20 cellular contexts compared by ENCODE assay signal in the genomic region with DNA sequence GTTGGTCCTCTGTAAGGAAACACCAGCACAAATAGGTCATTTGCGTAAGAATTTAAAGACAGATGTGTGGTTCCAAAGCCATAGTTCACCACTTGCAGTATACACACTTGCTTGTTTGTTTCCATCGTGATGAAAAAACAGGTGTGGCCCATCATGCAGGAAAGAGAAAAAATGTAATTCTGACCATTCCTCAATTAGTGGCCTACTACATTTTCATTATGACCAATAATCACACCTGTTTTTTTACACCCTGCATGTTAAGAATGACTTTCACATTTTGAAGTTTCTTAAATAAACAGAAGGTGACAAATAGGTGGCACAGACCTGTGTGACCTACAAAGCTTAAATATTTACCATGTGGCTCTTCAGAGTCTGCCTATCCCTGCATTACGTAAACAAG. TPM values are rescaled to one million over a fixed set of nuclear protein-coding genes. Genes with fewer than 3 reads are reported as not detected.
DNase-seq lines count a peak whose midpoint lies in the region; ATAC-seq and TF ChIP-seq lines count a peak whose summit lies in the region.
"Had no signal": no experiment of that assay in that cellular context is flagged by ENCODE, and none has a peak within 500 bp of the region (broad histone marks: within the 10 kb centered on the region; RNA-seq: fewer than 3 reads in every experiment).

No MANE protein-coding gene starts in this region.

- H3K9ac ChIP-seq in colonic mucosa (ENCODE audit: low read depth in 2 of 2, low read length in 2 of 2): no peak overlapping the region

- no peaks in the 10 kb centered on the region for H3K9me3 Mint-ChIP-seq in CD8-positive, alpha-beta memory T cell
- no peaks in the 10 kb centered on the region for H3K9me3 Mint-ChIP-seq in activated T-helper 17 cell treated with anti-CD3 and anti-CD28 coated beads, Interleukin-2, amount 50 U/mL, for 72 hours
- H3K9me3 Mint-ChIP-seq in neural crest cell: no peaks in the 10 kb centered on the region
- H3K9me3 Mint-ChIP-seq: naive thymus-derived CD8-positive, alpha-beta T cell; T-helper 1 cell treated with Interleukin-12 subunit alpha and Interleukin-12 subunit beta and Interleukin-4 antibody, amounts not matched to agents 30 μg/mL and 1 μg/mL, for 36 hours had no signal

- H3K4me3 Mint-ChIP-seq in CD8-positive, alpha-beta memory T cell: peak overlapping the region in 5 of 7 donors; percentile 40 to 98 (median 91)
- H3K4me3 Mint-ChIP-seq in activated T-helper 17 cell treated with anti-CD3 and anti-CD28 coated beads, Interleukin-2, amount 50 U/mL, for 72 hours: no peak overlapping the region
- H3K4me3 Mint-ChIP-seq in neural crest cell: peak overlapping the region; percentile 94

- H3K27ac Mint-ChIP-seq in CD8-positive, alpha-beta memory T cell: peak overlapping the region in 4 of 8 donors; percentile 93 to 99 (median 98)
- peak overlapping the region; percentile 98 for H3K27ac Mint-ChIP-seq in activated T-helper 17 cell treated with anti-CD3 and anti-CD28 coated beads, Interleukin-2, amount 50 U/mL, for 72 hours
- H3K27ac Mint-ChIP-seq in neural crest cell (ENCODE audit: unreplicated experiment): no peak overlapping the region

- CTCF ChIA-PET in CD8-positive, alpha-beta memory T cell (lab: Charles Lee): no interaction called here

- H3K9me3 ChIP-seq in CD8-positive, alpha-beta memory T cell (ENCODE audit: low read length): no peaks in the 10 kb centered on the region
- H3K9me3 ChIP-seq in colonic mucosa: no peaks in the 10 kb centered on the region
- H3K9me3 ChIP-seq: psoas muscle, spleen, suprapubic skin had no signal

- TF ChIP-seq CTCF in GM12865 (IDR thresholded peaks at IDR 0.05; ENCODE audit: insufficient read depth, low read depth, low read length, missing control alignments): no peak
- no peak for TF ChIP-seq CTCF in neural crest cell (conservative IDR thresholded peaks at IDR 0.05)
- no peak for TF ChIP-seq CTCF in colonic mucosa (IDR thresholded peaks at IDR 0.05)

- H3K36me3 ChIP-seq in CD8-positive, alpha-beta memory T cell (ENCODE audit: insufficient read depth, low read length): no peaks in the 10 kb centered on the region
- H3K36me3 ChIP-seq in colonic mucosa: no peaks in the 10 kb centered on the region
- H3K36me3 ChIP-seq: suprapubic skin had no signal

- no peak overlapping the region for H3K27ac ChIP-seq in CD8-positive, alpha-beta memory T cell (ENCODE audit: low read depth, low read length)
- no peak overlapping the region for H3K27ac ChIP-seq in colonic mucosa
- H3K27ac ChIP-seq: psoas muscle, spleen, suprapubic skin had no signal

- peaks cover 0 to 2% of the 10 kb centered on the region in 2 donors for H3K27me3 Mint-ChIP-seq in CD8-positive, alpha-beta memory T cell
- no peaks in the 10 kb centered on the region for H3K27me3 Mint-ChIP-seq in activated T-helper 17 cell treated with anti-CD3 and anti-CD28 coated beads, Interleukin-2, amount 50 U/mL, for 72 hours
- no peaks in the 10 kb centered on the region for H3K27me3 Mint-ChIP-seq in neural crest cell (ENCODE audit: low read depth)
- H3K27me3 Mint-ChIP-seq: naive thymus-derived CD8-positive, alpha-beta T cell had no signal

- peaks cover 16 to 25% (median 19%) of the 10 kb centered on the region in 3 donors for H3K4me1 Mint-ChIP-seq in CD8-positive, alpha-beta memory T cell
- peaks cover 8% of the 10 kb centered on the region for H3K4me1 Mint-ChIP-seq in activated T-helper 17 cell treated with anti-CD3 and anti-CD28 coated beads, Interleukin-2, amount 50 U/mL, for 72 hours
- peaks cover 17% of the 10 kb centered on the region for H3K4me1 Mint-ChIP-seq in neural crest cell

- no peaks in the 10 kb centered on the region for H3K27me3 ChIP-seq in CD8-positive, alpha-beta memory T cell (ENCODE audit: insufficient read depth, low read length, poor library complexity, severe bottlenecking)
- H3K27me3 ChIP-seq in colonic mucosa: no peaks in the 10 kb centered on the region
- H3K27me3 ChIP-seq: spleen, suprapubic skin had no signal

- peaks cover 0 to 24% (median 13%) of the 10 kb centered on the region in 3 donors for H3K36me3 Mint-ChIP-seq in CD8-positive, alpha-beta memory T cell
- H3K36me3 Mint-ChIP-seq in activated T-helper 17 cell treated with anti-CD3 and anti-CD28 coated beads, Interleukin-2, amount 50 U/mL, for 72 hours (ENCODE audit: low read depth): no peaks in the 10 kb centered on the region
- no peaks in the 10 kb centered on the region for H3K36me3 Mint-ChIP-seq in neural crest cell (ENCODE audit: low read depth)

- POLR2A ChIA-PET in CD8-positive, alpha-beta memory T cell (lab: Charles Lee): interaction anchor here (1.9 kb wide), 1 partner anchor 1213 kb away, joined by 6 read pairs; a partner anchor contains a TSS

- intact Hi-C loops in colonic mucosa (cut with DNase I): loop anchor here (10.0 kb wide), 1 partner anchor 1295 kb away; a partner anchor contains a TSS

- peaks cover 35% of the 10 kb centered on the region for H3K4me1 ChIP-seq in CD8-positive, alpha-beta memory T cell (ENCODE audit: insufficient read depth, low read length)
- peaks cover 6% of the 10 kb centered on the region for H3K4me1 ChIP-seq in colonic mucosa

- no peak for ATAC-seq in activated T-helper 17 cell treated with anti-CD3 and anti-CD28 coated beads, Interleukin-2, amount 50 U/mL, for 72 hours (replicated peaks)
- ATAC-seq: naive thymus-derived CD8-positive, alpha-beta T cell; psoas muscle had no signal

- no peak overlapping the region for H3K4me3 ChIP-seq in CD8-positive, alpha-beta memory T cell (ENCODE audit: low read length)
- H3K4me3 ChIP-seq in GM12865 (ENCODE audit: low read depth, low read length) (no peak overlapping the region), colonic mucosa (no peak overlapping the region)
- H3K4me3 ChIP-seq: psoas muscle, suprapubic skin had no signal

- no peak for DNase-seq in CD8-positive, alpha-beta memory T cell
- DNase-seq in GM12865 (ENCODE audit: low read depth): peak; percentile 55
- DNase-seq in neural crest cell (ENCODE audit: low read depth, low spot score): no peak
- DNase-seq in colonic mucosa: no peak
- no peak for DNase-seq in COLO668 (lab: John Stamatoyannopoulos, UW; ENCODE audit: unreplicated experiment)
- DNase-seq in NCI-H1417 (lab: John Stamatoyannopoulos, UW): no peak
- DNase-seq: activated effector memory CD4-positive, alpha-beta T cell treated with anti-CD3 and anti-CD28 coated beads, Interleukin-2, amount 50 U/mL, for 16 hours; aorta; GF-D8; hippocampal formation; naive thymus-derived CD8-positive, alpha-beta T cell; NCI-H1694 treated with DMSO at 0.1 percent for 48 hours; NCI-H446 treated with DMSO at 0.1 percent for 48 hours; psoas muscle; Right ventricle myocardium superior; spleen; stimulated activated CD8-positive, alpha-beta memory T cell treated with anti-CD3 and anti-CD28 coated beads, Interleukin-4, amount 100 ng/mL, for 48 hours had no signal

RNA-seq across cellular contexts. Expression of a gene that starts 2.2 kb away (rescaled TPM):
- 10 to 100 TPM; 38.7 to 41.7 TPM for total RNA-seq in CD8-positive, alpha-beta memory T cell
- 20.4 TPM for polyA plus RNA-seq in CD8-positive, alpha-beta memory T cell
- 10 to 100 TPM; 19.1 to 27.8 TPM for total RNA-seq in activated T-helper 17 cell treated with anti-CD3 and anti-CD28 coated beads, Interleukin-2, amount 50 U/mL, for 72 hours
- total RNA-seq in neural crest cell (35.1 and 37.9 TPM in 2 replicates), colonic mucosa (10 to 100 TPM; 19.2 to 20.1 TPM)
